In the genomic region with DNA sequence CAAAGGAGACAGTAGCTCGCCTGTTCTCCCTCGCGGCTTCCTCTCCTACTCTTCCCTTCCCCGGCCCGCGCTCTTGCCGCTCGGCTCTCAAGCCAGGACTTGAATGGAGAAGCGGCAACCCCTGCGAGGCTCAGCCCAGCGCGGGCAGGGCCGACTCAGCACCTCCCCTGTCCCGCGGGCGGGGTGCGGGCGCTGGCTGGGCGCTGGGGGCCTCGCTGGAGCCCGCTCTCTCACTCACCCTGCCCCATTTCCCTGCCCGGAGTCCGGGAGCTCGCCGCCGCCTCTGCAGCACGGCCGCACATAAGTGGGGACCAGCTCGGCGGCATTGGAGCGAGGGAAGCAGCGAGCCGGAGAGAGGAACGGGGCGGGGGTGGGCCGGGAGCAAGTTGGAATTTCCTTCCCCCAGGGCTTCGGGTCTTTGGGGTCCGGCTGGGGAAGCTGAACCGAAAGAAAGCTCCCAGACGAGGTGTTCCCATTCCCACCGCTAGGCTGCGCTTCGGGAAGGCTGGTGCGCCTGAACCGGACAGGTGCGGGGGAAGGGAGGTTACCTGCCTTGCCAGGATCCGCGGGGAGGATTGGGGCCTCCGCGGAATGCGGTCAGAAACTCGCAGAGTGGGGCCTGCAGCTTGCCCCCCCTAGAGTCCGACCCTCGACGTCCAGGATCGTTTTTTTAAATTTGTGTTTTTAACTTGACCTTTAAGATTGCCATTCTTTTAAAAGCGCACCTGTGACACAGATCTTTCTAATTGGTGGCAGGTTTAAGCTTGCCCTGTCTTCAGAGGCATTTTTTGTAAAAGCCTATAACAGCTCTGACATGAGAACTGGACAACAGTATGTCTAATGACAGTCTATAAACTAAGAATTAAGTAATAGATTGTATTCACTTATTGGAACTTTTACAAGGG, we compare ENCODE assay signal across 8 cellular contexts. TPM values are rescaled to one million over a fixed set of nuclear protein-coding genes. Genes with fewer than 3 reads are reported as not detected.
DNase-seq lines count a peak whose midpoint lies in the region; ATAC-seq and TF ChIP-seq lines count a peak whose summit lies in the region.

A gene with protein sequence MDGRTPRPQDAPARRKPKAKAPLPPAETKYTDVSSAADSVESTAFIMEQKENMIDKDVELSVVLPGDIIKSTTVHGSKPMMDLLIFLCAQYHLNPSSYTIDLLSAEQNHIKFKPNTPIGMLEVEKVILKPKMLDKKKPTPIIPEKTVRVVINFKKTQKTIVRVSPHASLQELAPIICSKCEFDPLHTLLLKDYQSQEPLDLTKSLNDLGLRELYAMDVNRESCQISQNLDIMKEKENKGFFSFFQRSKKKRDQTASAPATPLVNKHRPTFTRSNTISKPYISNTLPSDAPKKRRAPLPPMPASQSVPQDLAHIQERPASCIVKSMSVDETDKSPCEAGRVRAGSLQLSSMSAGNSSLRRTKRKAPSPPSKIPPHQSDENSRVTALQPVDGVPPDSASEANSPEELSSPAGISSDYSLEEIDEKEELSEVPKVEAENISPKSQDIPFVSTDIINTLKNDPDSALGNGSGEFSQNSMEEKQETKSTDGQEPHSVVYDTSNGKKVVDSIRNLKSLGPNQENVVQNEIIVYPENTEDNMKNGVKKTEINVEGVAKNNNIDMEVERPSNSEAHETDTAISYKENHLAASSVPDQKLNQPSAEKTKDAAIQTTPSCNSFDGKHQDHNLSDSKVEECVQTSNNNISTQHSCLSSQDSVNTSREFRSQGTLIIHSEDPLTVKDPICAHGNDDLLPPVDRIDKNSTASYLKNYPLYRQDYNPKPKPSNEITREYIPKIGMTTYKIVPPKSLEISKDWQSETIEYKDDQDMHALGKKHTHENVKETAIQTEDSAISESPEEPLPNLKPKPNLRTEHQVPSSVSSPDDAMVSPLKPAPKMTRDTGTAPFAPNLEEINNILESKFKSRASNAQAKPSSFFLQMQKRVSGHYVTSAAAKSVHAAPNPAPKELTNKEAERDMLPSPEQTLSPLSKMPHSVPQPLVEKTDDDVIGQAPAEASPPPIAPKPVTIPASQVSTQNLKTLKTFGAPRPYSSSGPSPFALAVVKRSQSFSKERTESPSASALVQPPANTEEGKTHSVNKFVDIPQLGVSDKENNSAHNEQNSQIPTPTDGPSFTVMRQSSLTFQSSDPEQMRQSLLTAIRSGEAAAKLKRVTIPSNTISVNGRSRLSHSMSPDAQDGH (minus strand): TSS at position 105 of the 905 bp plus-strand sequence. CDS start 627 bp downstream, outside the sequence.

- POLR2A ChIA-PET in naive thymus-derived CD8-positive, alpha-beta T cell (lab: Charles Lee), result no interaction called here

- H3K27me3 Mint-ChIP-seq in activated T-helper 17 cell treated with anti-CD3 and anti-CD28 coated beads, Interleukin-2, amount 50 U/mL, for 72 hours, result peaks cover 31% of the 10 kb centered on the region
- peaks cover 25 to 49% (median 31%) of the 10 kb centered on the region in 5 donors for H3K27me3 Mint-ChIP-seq in naive thymus-derived CD8-positive, alpha-beta T cell
- peaks cover 12% of the 10 kb centered on the region for H3K27me3 Mint-ChIP-seq in type B pancreatic cell

- ATAC-seq in GM18909 (IDR thresholded peaks at IDR 0.05; ENCODE audit: poor library complexity, unreplicated experiment), result peak; percentile 71
- peak; percentile 39 for ATAC-seq in HG03108 (IDR thresholded peaks at IDR 0.05; ENCODE audit: unreplicated experiment)
- ATAC-seq in activated T-helper 17 cell treated with anti-CD3 and anti-CD28 coated beads, Interleukin-2, amount 50 U/mL, for 72 hours (replicated peaks), result peak; percentile 48
- peak; percentile 60 to 63 for ATAC-seq in naive thymus-derived CD8-positive, alpha-beta T cell

- peaks cover 20% of the 10 kb centered on the region for H3K27me3 ChIP-seq in BLaER1

- H3K36me3 Mint-ChIP-seq in activated T-helper 17 cell treated with anti-CD3 and anti-CD28 coated beads, Interleukin-2, amount 50 U/mL, for 72 hours (ENCODE audit: low read depth), result no peaks in the 10 kb centered on the region
- no peaks in the 10 kb centered on the region for H3K36me3 Mint-ChIP-seq in naive thymus-derived CD8-positive, alpha-beta T cell
- H3K36me3 Mint-ChIP-seq in type B pancreatic cell, result no peaks in the 10 kb centered on the region

- H3K27ac Mint-ChIP-seq in activated T-helper 17 cell treated with anti-CD3 and anti-CD28 coated beads, Interleukin-2, amount 50 U/mL, for 72 hours, result no peak within 1 kb of the TSS
- H3K27ac Mint-ChIP-seq in naive thymus-derived CD8-positive, alpha-beta T cell, result peak within 1 kb of the TSS in 1 of 10 donors; percentile 75
- peak within 1 kb of the TSS; percentile 95 for H3K27ac Mint-ChIP-seq in type B pancreatic cell

- DNase-seq in NCI-H510A (lab: John Stamatoyannopoulos, UW), result peak; percentile 66
- peak; percentile 70 for DNase-seq in fibroblast of villous mesenchyme (ENCODE audit: low read depth)
- peak in 5 of 10 donors; percentile 5 to 58 (median 16) for DNase-seq in naive thymus-derived CD8-positive, alpha-beta T cell
- DNase-seq in type B pancreatic cell (ENCODE audit: extremely low spot score, unreplicated experiment), result peak; percentile 87

- no peaks in the 10 kb centered on the region for H3K4me1 Mint-ChIP-seq in activated T-helper 17 cell treated with anti-CD3 and anti-CD28 coated beads, Interleukin-2, amount 50 U/mL, for 72 hours
- peaks cover 2 to 19% (median 10%) of the 10 kb centered on the region in 4 donors for H3K4me1 Mint-ChIP-seq in naive thymus-derived CD8-positive, alpha-beta T cell
- peaks cover 24% of the 10 kb centered on the region for H3K4me1 Mint-ChIP-seq in type B pancreatic cell (ENCODE audit: unreplicated experiment)

- H3K9ac ChIP-seq in BLaER1, result peak within 1 kb of the TSS; percentile 81

- H3K36me3 ChIP-seq in BLaER1, result no peaks in the 10 kb centered on the region

- H3K4me1 ChIP-seq in BLaER1, result peaks cover 8% of the 10 kb centered on the region

- TF ChIP-seq CTCF in fibroblast of villous mesenchyme (IDR thresholded peaks at IDR 0.05; ENCODE audit: insufficient read depth, low read depth, low read length) (peak; percentile 85), type B pancreatic cell (conservative IDR thresholded peaks at IDR 0.05) (peak; percentile 93)

- no peaks in the 10 kb centered on the region for H3K9me3 Mint-ChIP-seq in activated T-helper 17 cell treated with anti-CD3 and anti-CD28 coated beads, Interleukin-2, amount 50 U/mL, for 72 hours
- H3K9me3 Mint-ChIP-seq in naive thymus-derived CD8-positive, alpha-beta T cell, result peaks cover 0 to 2% (median 0%) of the 10 kb centered on the region in 9 donors
- H3K9me3 Mint-ChIP-seq in type B pancreatic cell, result no peaks in the 10 kb centered on the region

- H3K4me3 Mint-ChIP-seq in activated T-helper 17 cell treated with anti-CD3 and anti-CD28 coated beads, Interleukin-2, amount 50 U/mL, for 72 hours, result peak within 1 kb of the TSS; percentile 46
- H3K4me3 Mint-ChIP-seq in naive thymus-derived CD8-positive, alpha-beta T cell, result peak within 1 kb of the TSS; percentile 56 to 87 (median 72)
- peak within 1 kb of the TSS; percentile 94 for H3K4me3 Mint-ChIP-seq in type B pancreatic cell

- no peaks in the 10 kb centered on the region for H3K9me3 ChIP-seq in BLaER1

- H3K4me2 ChIP-seq in BLaER1, result peak within 1 kb of the TSS; percentile 96

- no peaks in the 10 kb centered on the region for H4K20me1 ChIP-seq in BLaER1

- H3K27ac ChIP-seq in BLaER1, result peak within 1 kb of the TSS; percentile 56

- H3K4me3 ChIP-seq in BLaER1 (peak within 1 kb of the TSS; percentile 87), fibroblast of villous mesenchyme (ENCODE audit: low read depth, low read length) (peak within 1 kb of the TSS; percentile 79)

RNA-seq across cellular contexts. Expression of the gene that starts here (rescaled TPM):
- under 1 TPM; 0.28 to 0.48 TPM for total RNA-seq in activated T-helper 17 cell treated with anti-CD3 and anti-CD28 coated beads, Interleukin-2, amount 50 U/mL, for 72 hours
- 13.4 and 15.5 TPM in 2 replicates for total RNA-seq in fibroblast of villous mesenchyme
- total RNA-seq in naive thymus-derived CD8-positive, alpha-beta T cell, result 1 to 10 TPM; 4.2 to 5.6 TPM
- polyA plus RNA-seq in naive thymus-derived CD8-positive, alpha-beta T cell, result under 1 TPM in 1 of 3 donors, not detected in 2; 0.16 TPM
- 28.2 and 32.1 TPM in 2 replicates for total RNA-seq in type B pancreatic cell (ENCODE audit: low replicate concordance)

Comparison
In these comparisons a context has a peak if more than half of its experiments do, and no peak if none do; other contexts are left out.
1. Peak in ATAC-seq in activated T-helper 17 cell treated with anti-CD3 and anti-CD28 coated beads, Interleukin-2, amount 50 U/mL, for 72 hours; RNA of the gene not detected or under 1 TPM.